ENCODE assay signal across 8 cellular contexts in genomic region chr4:109648266-109648996, GRCh38. TPM values are rescaled to one million over a fixed set of nuclear protein-coding genes. Genes with fewer than 3 reads are reported as not detected.
DNase-seq lines count a peak whose midpoint lies in the region; ATAC-seq and FAIRE-seq lines count a peak whose summit lies in the region.
"Had no signal": no experiment of that assay in that cellular context is flagged by ENCODE, and none has a peak within 500 bp of the region (broad histone marks: within the 10 kb centered on the region; RNA-seq: fewer than 3 reads in every experiment).

No MANE protein-coding gene starts in this region.

- FAIRE-seq in HTR-8/SVneo (lab: Jason Lieb, UNC): no peak

- ATAC-seq in GM18870 (IDR thresholded peaks at IDR 0.05; ENCODE audit: unreplicated experiment) (peak; percentile 74), GM21723 (IDR thresholded peaks at IDR 0.05; ENCODE audit: unreplicated experiment) (peak; percentile 69)
- ATAC-seq: HCT116 had no signal

- DNase-seq in MV-4-11 (lab: John Stamatoyannopoulos, UW) (peak; percentile 9), glomerular endothelial cell (ENCODE audit: extremely low read depth, low read depth, low spot score) (peak; percentile 56), germinal center (ENCODE audit: low spot score) (no peak), SW 1271 (lab: John Stamatoyannopoulos, UW) (no peak), HTR-8/SVneo (ENCODE audit: insufficient read length, low spot score) (no peak)

RNA-seq across cellular contexts. Expression of gene CASP6, which starts 54.8 kb away (rescaled TPM):
- 33.0 and 37.6 TPM in 2 replicates for total RNA-seq in glomerular endothelial cell

Comparison
In these comparisons a context has a peak if more than half of its experiments do, and no peak if none do; other contexts are left out.
1. DNase-seq: peak in MV-4-11 (single experiment) and glomerular endothelial cell (single experiment); none in germinal center (single experiment), SW 1271 (0 of 2) and HTR-8/SVneo (single experiment).